Comparison of ENCODE assay signal across 9 cellular contexts in the genomic region with DNA sequence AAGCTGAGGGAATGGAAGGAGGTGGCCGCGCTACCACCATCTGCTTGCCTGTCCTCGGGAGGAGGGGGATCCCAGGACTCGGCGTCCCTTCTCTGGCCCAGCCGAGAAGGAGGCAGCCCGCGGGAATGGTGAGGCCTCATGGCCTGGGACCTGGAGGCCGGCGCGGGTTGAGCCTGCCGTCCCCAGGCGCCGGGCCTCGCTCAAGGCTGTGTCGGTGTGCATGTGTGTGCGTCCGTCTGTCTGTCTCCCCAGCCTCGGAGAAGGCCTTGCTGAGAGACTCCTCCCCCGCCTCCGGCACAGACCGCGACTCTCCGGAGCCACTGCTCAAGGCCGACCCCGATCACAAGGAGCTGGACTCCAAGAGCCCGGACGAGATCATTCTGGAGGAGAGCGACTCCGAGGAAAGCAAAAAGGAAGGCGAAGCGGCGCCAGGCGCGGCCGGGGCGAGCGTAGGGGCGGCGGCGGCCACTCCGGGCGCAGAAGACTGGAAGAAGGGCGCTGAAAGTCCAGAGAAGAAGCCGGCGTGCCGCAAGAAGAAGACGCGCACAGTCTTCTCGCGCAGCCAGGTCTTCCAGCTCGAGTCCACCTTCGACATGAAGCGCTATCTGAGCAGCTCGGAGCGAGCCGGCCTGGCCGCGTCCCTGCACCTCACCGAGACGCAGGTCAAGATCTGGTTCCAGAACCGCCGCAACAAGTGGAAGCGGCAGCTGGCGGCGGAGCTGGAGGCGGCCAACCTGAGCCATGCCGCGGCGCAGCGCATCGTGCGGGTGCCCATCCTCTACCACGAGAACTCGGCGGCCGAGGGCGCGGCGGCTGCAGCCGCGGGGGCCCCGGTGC. TPM values are rescaled to one million over a fixed set of nuclear protein-coding genes. Genes with fewer than 3 reads are reported as not detected.
DNase-seq lines count a peak whose midpoint lies in the region; ATAC-seq and TF ChIP-seq lines count a peak whose summit lies in the region.
"Had no signal": no experiment of that assay in that cellular context is flagged by ENCODE, and none has a peak within 500 bp of the region (broad histone marks: within the 10 kb centered on the region; RNA-seq: fewer than 3 reads in every experiment).

No MANE protein-coding gene starts in this region.

- POLR2A ChIA-PET in SK-N-SH (lab: Yijun Ruan, JAX): no interaction called here

- H3K9ac ChIP-seq in SK-N-SH: no peak overlapping the region

- peaks cover 15% of the 10 kb centered on the region for H3K9me3 Mint-ChIP-seq in glutamatergic neuron (ENCODE audit: unreplicated experiment)
- H3K9me3 Mint-ChIP-seq in stimulated activated memory B cell treated with anti-CD40 and anti-IgM and Interleukin-4, amounts not matched to agents 10 μg/mL and 1 μg/mL and 100 μg/mL, for 72 hours: no peaks in the 10 kb centered on the region

- peak overlapping the region; percentile 71 for H3K4me3 Mint-ChIP-seq in glutamatergic neuron (ENCODE audit: unreplicated experiment)
- peak overlapping the region; percentile 58 for H3K4me3 Mint-ChIP-seq in stimulated activated memory B cell treated with anti-CD40 and anti-IgM and Interleukin-4, amounts not matched to agents 10 μg/mL and 1 μg/mL and 100 μg/mL, for 72 hours

- peaks cover 7% of the 10 kb centered on the region for H3K4me1 Mint-ChIP-seq in glutamatergic neuron (ENCODE audit: low read depth, unreplicated experiment)
- H3K4me1 Mint-ChIP-seq in stimulated activated memory B cell treated with anti-CD40 and anti-IgM and Interleukin-4, amounts not matched to agents 10 μg/mL and 1 μg/mL and 100 μg/mL, for 72 hours: peaks cover 28% of the 10 kb centered on the region

- no peak overlapping the region for H2AFZ ChIP-seq in SK-N-SH (ENCODE audit: low read depth)

- no peak for TF ChIP-seq EP300 in SK-N-SH (IDR thresholded peaks at IDR 0.05; ENCODE audit: borderline replicate concordance in 1 of 2, low read depth in 1 of 2, low read length in 1 of 2)

- TF ChIP-seq RAD21 in SK-N-SH (IDR thresholded peaks at IDR 0.05; ENCODE audit: low read length): no peak

- no peaks in the 10 kb centered on the region for H3K79me2 ChIP-seq in SK-N-SH (ENCODE audit: insufficient read depth)

- H3K27ac ChIP-seq in SK-N-SH (ENCODE audit: low read depth in 2 of 2, low read length in 1 of 2): no peak overlapping the region
- H3K27ac ChIP-seq: HL-60 had no signal

- H3K4me2 ChIP-seq in SK-N-SH: peak overlapping the region; percentile 60; the same call in 1 of the 2 replicates

- peaks cover 0 to 8% of the 10 kb centered on the region in 2 experiments; a peak in 2 of 4 replicates for H3K4me1 ChIP-seq in SK-N-SH (ENCODE audit: control insufficient read depth in 1 of 2, insufficient read depth in 2 of 2, low read depth in 1 of 2, low read length in 1 of 2)

- no peaks in the 10 kb centered on the region for H3K36me3 Mint-ChIP-seq in glutamatergic neuron (ENCODE audit: unreplicated experiment)
- no peaks in the 10 kb centered on the region for H3K36me3 Mint-ChIP-seq in stimulated activated memory B cell treated with anti-CD40 and anti-IgM and Interleukin-4, amounts not matched to agents 10 μg/mL and 1 μg/mL and 100 μg/mL, for 72 hours

- ATAC-seq in SK-N-SH treated with all-trans-retinoic acid at 6 μM for 48 hours (no peak; the same call in 2 of the 3 replicates), GM21390 (IDR thresholded peaks at IDR 0.05; ENCODE audit: unreplicated experiment) (no peak)
- no peak for ATAC-seq in stimulated activated memory B cell treated with anti-CD40 and anti-IgM and Interleukin-4, amounts not matched to agents 10 μg/mL and 1 μg/mL and 100 μg/mL, for 72 hours

- H4K20me1 ChIP-seq in SK-N-SH (ENCODE audit: insufficient read depth): no peaks in the 10 kb centered on the region

- no peak for TF ChIP-seq CTCF in SK-N-SH (IDR thresholded peaks at IDR 0.05)
- no peak for TF ChIP-seq CTCF in glutamatergic neuron (IDR thresholded peaks at IDR 0.05; ENCODE audit: partially characterized antibody, unreplicated experiment)

- DNase-seq in SK-N-SH (no peak), UCSD-AML1 (lab: John Stamatoyannopoulos, UW; ENCODE audit: unreplicated experiment) (peak; percentile 46), glutamatergic neuron (peak; percentile 53), NCI-H187 (lab: John Stamatoyannopoulos, UW) (no peak)
- no peak for DNase-seq in NK-92 treated with Interleukin-12 subunit alpha and Interleukin-12 subunit beta, amount 100 ng/mL, for 24 hours (lab: John Stamatoyannopoulos, UW)

- H3K36me3 ChIP-seq in SK-N-SH (replicated peaks in 1 of 2; ENCODE audit: control insufficient read depth in 1 of 2, insufficient read depth in 2 of 2, low read length in 1 of 2): no peaks in the 10 kb centered on the region

- peaks cover 95% of the 10 kb centered on the region for H3K27me3 ChIP-seq in SK-N-SH (ENCODE audit: insufficient read depth)

- 18% methylated on average over 30 of the region's 83 CpGs for WGBS in SK-N-SH (ENCODE audit: low lambda C conversion rate)

- H3F3A ChIP-seq in SK-N-SH (replicated peaks; ENCODE audit: insufficient read depth): no peaks in the 10 kb centered on the region

- H3K9me2 ChIP-seq in SK-N-SH: no peaks in the 10 kb centered on the region

- H3K27me3 Mint-ChIP-seq in glutamatergic neuron (ENCODE audit: unreplicated experiment): peaks cover 45% of the 10 kb centered on the region
- H3K27me3 Mint-ChIP-seq in stimulated activated memory B cell treated with anti-CD40 and anti-IgM and Interleukin-4, amounts not matched to agents 10 μg/mL and 1 μg/mL and 100 μg/mL, for 72 hours: peaks cover 83% of the 10 kb centered on the region

- no peak overlapping the region for H3K27ac Mint-ChIP-seq in glutamatergic neuron (ENCODE audit: unreplicated experiment)
- H3K27ac Mint-ChIP-seq in stimulated activated memory B cell treated with anti-CD40 and anti-IgM and Interleukin-4, amounts not matched to agents 10 μg/mL and 1 μg/mL and 100 μg/mL, for 72 hours: peak overlapping the region; percentile 30

- no peak overlapping the region for H3K4me3 ChIP-seq in SK-N-SH (ENCODE audit: low read depth in 2 of 2, low read length in 1 of 2)

- CTCF ChIA-PET in SK-N-SH (lab: Yijun Ruan, JAX): interaction anchor here (0.5 to 1.1 kb wide), 3 partner anchors 13 to 245 kb away, joined by 3 to 5 read pairs (median 3); no protein-coding TSS in a partner anchor

- H3K9me3 ChIP-seq in SK-N-SH: no peaks in the 10 kb centered on the region

TF ChIP-seq in SK-N-SH, 30 proteins besides CTCF, POLR2A, EP300 and RAD21 (continues in another document):
- TF ChIP-seq RCOR1 (IDR thresholded peaks at IDR 0.05; ENCODE audit: low read length) (no peak), ELF1 (IDR thresholded peaks at IDR 0.05) (no peak), EZH2phosphoT487 (IDR thresholded peaks at IDR 0.05; ENCODE audit: borderline replicate concordance, low read depth) (0 out of 2 replicates have a peak, but pooled peaks have one; percentile 12), FOSL2 (IDR thresholded peaks at IDR 0.05; ENCODE audit: borderline replicate concordance, low read depth) (no peak), NFIC (IDR thresholded peaks at IDR 0.05; ENCODE audit: borderline replicate concordance) (no peak), JUND (IDR thresholded peaks at IDR 0.05) (no peak)
- TF ChIP-seq, protein P1, sequence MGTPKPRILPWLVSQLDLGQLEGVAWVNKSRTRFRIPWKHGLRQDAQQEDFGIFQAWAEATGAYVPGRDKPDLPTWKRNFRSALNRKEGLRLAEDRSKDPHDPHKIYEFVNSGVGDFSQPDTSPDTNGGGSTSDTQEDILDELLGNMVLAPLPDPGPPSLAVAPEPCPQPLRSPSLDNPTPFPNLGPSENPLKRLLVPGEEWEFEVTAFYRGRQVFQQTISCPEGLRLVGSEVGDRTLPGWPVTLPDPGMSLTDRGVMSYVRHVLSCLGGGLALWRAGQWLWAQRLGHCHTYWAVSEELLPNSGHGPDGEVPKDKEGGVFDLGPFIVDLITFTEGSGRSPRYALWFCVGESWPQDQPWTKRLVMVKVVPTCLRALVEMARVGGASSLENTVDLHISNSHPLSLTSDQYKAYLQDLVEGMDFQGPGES (IDR thresholded peaks at IDR 0.05; ENCODE audit: low read depth, low read length): no peak

TF ChIP-seq in SK-N-SH treated with all-trans-retinoic acid at 6 μM for 48 hours, 23 proteins besides CTCF, POLR2A, EP300 and RAD21 (continues in another document):
- TF ChIP-seq ESRRG (CRISPR knock-in tag; IDR thresholded peaks at IDR 0.05): no peak
- no peak for TF ChIP-seq ISL1 (CRISPR knock-in tag; IDR thresholded peaks at IDR 0.05)
- TF ChIP-seq SNAI2 (CRISPR knock-in tag; IDR thresholded peaks at IDR 0.05): no peak
- TF ChIP-seq, protein P2, sequence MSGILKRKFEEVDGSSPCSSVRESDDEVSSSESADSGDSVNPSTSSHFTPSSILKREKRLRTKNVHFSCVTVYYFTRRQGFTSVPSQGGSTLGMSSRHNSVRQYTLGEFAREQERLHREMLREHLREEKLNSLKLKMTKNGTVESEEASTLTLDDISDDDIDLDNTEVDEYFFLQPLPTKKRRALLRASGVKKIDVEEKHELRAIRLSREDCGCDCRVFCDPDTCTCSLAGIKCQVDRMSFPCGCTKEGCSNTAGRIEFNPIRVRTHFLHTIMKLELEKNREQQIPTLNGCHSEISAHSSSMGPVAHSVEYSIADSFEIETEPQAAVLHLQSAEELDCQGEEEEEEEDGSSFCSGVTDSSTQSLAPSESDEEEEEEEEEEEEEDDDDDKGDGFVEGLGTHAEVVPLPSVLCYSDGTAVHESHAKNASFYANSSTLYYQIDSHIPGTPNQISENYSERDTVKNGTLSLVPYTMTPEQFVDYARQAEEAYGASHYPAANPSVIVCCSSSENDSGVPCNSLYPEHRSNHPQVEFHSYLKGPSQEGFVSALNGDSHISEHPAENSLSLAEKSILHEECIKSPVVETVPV (CRISPR knock-in tag; IDR thresholded peaks at IDR 0.05): no peak

RNA-seq across cellular contexts. Expression of a gene that starts 1.3 kb away (rescaled TPM):
- not detected in 2 replicates for polyA plus RNA-seq in SK-N-SH (2012; rRNA removed)
- polyA plus RNA-seq in SK-N-SH (2012; cell fraction: cytosol; rRNA removed): not detected in 2 replicates
- polyA plus RNA-seq in SK-N-SH (2012; cell fraction: nucleus; rRNA removed): not detected in 2 replicates
- not detected for total RNA-seq in glutamatergic neuron (ENCODE audit: unreplicated experiment)

RNA-seq across cellular contexts. Expression of a gene that starts 10.9 kb away (rescaled TPM):
- polyA plus RNA-seq in SK-N-SH (2012; rRNA removed): not detected in 2 replicates
- polyA plus RNA-seq in SK-N-SH (2012; cell fraction: cytosol; rRNA removed): not detected in 2 replicates
- polyA plus RNA-seq in SK-N-SH (2012; cell fraction: nucleus; rRNA removed): not detected in 2 replicates
- not detected for total RNA-seq in glutamatergic neuron (ENCODE audit: unreplicated experiment)

RNA-seq across cellular contexts. Expression of a gene that starts 17.2 kb away (rescaled TPM):
- polyA plus RNA-seq in SK-N-SH (2012; rRNA removed): 202 and 209 TPM in 2 replicates
- polyA plus RNA-seq in SK-N-SH (2012; cell fraction: cytosol; rRNA removed): 122 and 171 TPM in 2 replicates
- polyA plus RNA-seq in SK-N-SH (2012; cell fraction: nucleus; rRNA removed): 193 and 249 TPM in 2 replicates
- total RNA-seq in glutamatergic neuron (ENCODE audit: unreplicated experiment): 81.1 TPM

Comparison
In these comparisons a context has a peak if more than half of its experiments do, and no peak if none do; other contexts are left out.
1. DNase-seq: peak in UCSD-AML1 (single experiment) and glutamatergic neuron (single experiment); none in SK-N-SH (single experiment), NCI-H187 (0 of 2) and NK-92 treated with Interleukin-12 subunit alpha and Interleukin-12 subunit beta, amount 100 ng/mL, for 24 hours (single experiment).